In the genomic region with DNA sequence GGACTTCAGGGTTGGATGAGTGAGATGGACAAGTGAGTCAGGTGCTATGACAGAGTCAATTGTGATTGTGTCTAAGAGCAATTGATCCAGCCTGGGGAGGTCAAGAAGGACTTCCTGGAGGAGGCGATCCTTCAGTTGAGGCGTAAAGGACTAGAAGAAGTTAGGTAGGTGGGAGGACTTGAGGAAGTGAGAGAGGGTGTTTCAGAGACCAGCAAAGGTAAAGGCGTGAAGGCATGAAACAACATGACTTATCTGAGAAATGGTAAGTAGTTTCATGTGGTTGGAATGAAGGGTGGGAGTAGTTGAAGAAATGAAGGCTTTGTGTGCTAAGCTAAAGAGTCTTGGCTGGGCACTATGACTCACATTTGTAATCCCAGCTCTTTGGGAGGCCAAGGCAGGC, we compare ENCODE assay signal across 21 cellular contexts. TPM values are rescaled to one million over a fixed set of nuclear protein-coding genes. Genes with fewer than 3 reads are reported as not detected.
DNase-seq lines count a peak whose midpoint lies in the region; ATAC-seq and TF ChIP-seq lines count a peak whose summit lies in the region.
"Had no signal": no experiment of that assay in that cellular context is flagged by ENCODE, and none has a peak within 500 bp of the region (broad histone marks: within the 10 kb centered on the region; RNA-seq: fewer than 3 reads in every experiment).

No MANE protein-coding gene starts in this region.

- intact Hi-C loops in transverse colon (cut with DNase I; ENCODE audit: low total_unique reads) (no loop called here), esophagus muscularis mucosa (cut with DNase I) (no loop called here)

- H3K36me3 Mint-ChIP-seq in activated T-cell treated with anti-CD3 and anti-CD28 coated beads, Interleukin-2, amount 50 U/mL, for 72 hours (ENCODE audit: insufficient read depth in 2 of 2) = no peaks in the 10 kb centered on the region

- H3K36me3 ChIP-seq in MG63 (no peaks in the 10 kb centered on the region), transverse colon (no peaks in the 10 kb centered on the region), esophagus muscularis mucosa (no peaks in the 10 kb centered on the region)

- H3K27me3 ChIP-seq in MG63 (no peaks in the 10 kb centered on the region), transverse colon (no peaks in the 10 kb centered on the region), esophagus muscularis mucosa (no peaks in the 10 kb centered on the region)

- in situ Hi-C loops in transverse colon (cut with MboI; ENCODE audit: low pct_ligation_motif_present in 1 of 4, low pct_unique_long_range_greater_than_20kb in 1 of 4, low sequenced_read_pairs in 3 of 4) = no loop called here

- H3K4me3 Mint-ChIP-seq in activated T-cell treated with anti-CD3 and anti-CD28 coated beads, Interleukin-2, amount 50 U/mL, for 72 hours = no peak overlapping the region
- H3K4me3 Mint-ChIP-seq: nephron progenitor cell had no signal

- H3K4me3 ChIP-seq in MG63 (no peak overlapping the region), transverse colon (no peak overlapping the region), foreskin fibroblast (ENCODE audit: low read depth in 1 of 2, low read length in 2 of 2) (no peak overlapping the region), esophagus muscularis mucosa (no peak overlapping the region)

- peak; percentile 58 to 73 for ATAC-seq in activated T-cell treated with anti-CD3 and anti-CD28 coated beads, Interleukin-2, amount 50 U/mL, for 72 hours (replicated peaks in 1 of 2)
- ATAC-seq: left colon had no signal

- TF ChIP-seq CTCF in transverse colon (IDR thresholded peaks at IDR 0.05) (no peak), foreskin fibroblast (IDR thresholded peaks at IDR 0.05; ENCODE audit: low read depth, low read length) (no peak), esophagus muscularis mucosa (IDR thresholded peaks at IDR 0.05) (no peak)

- no peaks in the 10 kb centered on the region for H3K9me3 Mint-ChIP-seq in activated T-cell treated with anti-CD3 and anti-CD28 coated beads, Interleukin-2, amount 50 U/mL, for 72 hours
- H3K9me3 Mint-ChIP-seq: nephron progenitor cell had no signal

- TF ChIP-seq POLR2A in transverse colon (IDR thresholded peaks at IDR 0.05) (no peak), esophagus muscularis mucosa (IDR thresholded peaks at IDR 0.05; ENCODE audit: low read depth) (no peak)

- 82 to 94% methylated on average over 3 of the region's 3 CpGs for WGBS in transverse colon (ENCODE audit: low coverage in 1 of 2), 2 donors
- 86% methylated on average over 3 of the region's 3 CpGs for WGBS in esophagus muscularis mucosa

- H3K4me1 ChIP-seq in transverse colon (peaks cover 0 to 5% (median 0%) of the 10 kb centered on the region in 4 donors), esophagus muscularis mucosa (peaks cover 10 to 21% (median 12%) of the 10 kb centered on the region in 4 donors)

- H3K9me3 ChIP-seq in MG63 = no peaks in the 10 kb centered on the region
- H3K9me3 ChIP-seq in transverse colon = no peaks in the 10 kb centered on the region
- no peaks in the 10 kb centered on the region for H3K9me3 ChIP-seq in esophagus muscularis mucosa

- peak overlapping the region; percentile 52 for H3K27ac ChIP-seq in epithelial cell of prostate
- H3K27ac ChIP-seq in transverse colon = peak overlapping the region in 3 of 4 donors; percentile 34 to 58 (median 55)
- no peak overlapping the region for H3K27ac ChIP-seq in esophagus muscularis mucosa (replicated peaks in 1 of 4)
- H3K27ac ChIP-seq: KMS-11 had no signal

- TF ChIP-seq EP300 in transverse colon (IDR thresholded peaks at IDR 0.05; ENCODE audit: low read depth) (no peak), esophagus muscularis mucosa (IDR thresholded peaks at IDR 0.05) (no peak)

- no peak for DNase-seq in activated T-cell treated with anti-CD3 and anti-CD28 coated beads, Interleukin-2, amount 50 U/mL, for 72 hours
- DNase-seq in activated T-cell treated with anti-CD3 and anti-CD28 coated beads for 4 hours (no peak), MG63 (peak; percentile 45), epithelial cell of prostate (ENCODE audit: low read depth, low spot score) (peak; percentile 88), transverse colon (no peak), foreskin fibroblast (no peak), NCI-H1930 (lab: John Stamatoyannopoulos, UW) (no peak), esophagus muscularis mucosa (ENCODE audit: extremely low spot score) (no peak)
- DNase-seq: activated CD4-positive, CD25-positive, alpha-beta regulatory T cell treated with anti-CD3 and anti-CD28 coated beads, Interleukin-2, amount 50 U/mL, for 72 hours; activated CD8-positive, alpha-beta memory T cell treated with anti-CD3 and anti-CD28 coated beads, Interleukin-2, amount 50 U/mL, for 4 hours; C1 segment of cervical spinal cord; left colon; NCI-H1092; NCI-H510A treated with DMSO at 0.1 percent for 48 hours; nephron progenitor cell; T1000 had no signal

- no peak overlapping the region for H3K27ac Mint-ChIP-seq in activated T-cell treated with anti-CD3 and anti-CD28 coated beads, Interleukin-2, amount 50 U/mL, for 72 hours
- H3K27ac Mint-ChIP-seq: nephron progenitor cell had no signal

- peaks cover 29% of the 10 kb centered on the region for H3K4me1 Mint-ChIP-seq in activated T-cell treated with anti-CD3 and anti-CD28 coated beads, Interleukin-2, amount 50 U/mL, for 72 hours (ENCODE audit: low read depth)
- H3K4me1 Mint-ChIP-seq: nephron progenitor cell had no signal

- H3K27me3 Mint-ChIP-seq in activated T-cell treated with anti-CD3 and anti-CD28 coated beads, Interleukin-2, amount 50 U/mL, for 72 hours (ENCODE audit: low read depth) = no peaks in the 10 kb centered on the region

RNA-seq across cellular contexts. Expression of gene PPP1CC, which starts 48.9 kb away (rescaled TPM):
- total RNA-seq in activated T-cell treated with anti-CD3 and anti-CD28 coated beads, Interleukin-2, amount 50 U/mL, for 72 hours = 100 to 1,000 TPM; 302 to 332 TPM
- 118 and 155 TPM in 2 replicates for total RNA-seq in MG63 (2014; rRNA removed; shearing (Covaris generic); ENCODE audit: low replicate concordance)
- total RNA-seq in transverse colon (100 to 1,000 TPM; 156 to 759 (median 244) TPM), esophagus muscularis mucosa (100 to 1,000 TPM in 3 of 4 donors, 10 to 100 TPM in 1; 92.2 to 120 (median 101) TPM)

RNA-seq across cellular contexts. Expression of gene CCDC63, which starts 55.2 kb away (rescaled TPM):
- under 1 TPM in 1 of 2 donors, not detected in 1; 0.24 TPM for total RNA-seq in activated T-cell treated with anti-CD3 and anti-CD28 coated beads, Interleukin-2, amount 50 U/mL, for 72 hours
- not detected in 2 replicates for total RNA-seq in MG63 (2014; rRNA removed; shearing (Covaris generic); ENCODE audit: low replicate concordance)
- total RNA-seq in transverse colon = not detected
- total RNA-seq in esophagus muscularis mucosa = not detected
- total RNA-seq: dermis microvascular lymphatic vessel endothelial cell, left colon, posterior vena cava, skeletal muscle tissue, subcutaneous adipose tissue had no signal

Comparison
In these comparisons a context has a peak if more than half of its experiments do, and no peak if none do; other contexts are left out.
1. DNase-seq: peak in MG63 (single experiment) and epithelial cell of prostate (single experiment); none in activated T-cell treated with anti-CD3 and anti-CD28 coated beads, Interleukin-2, amount 50 U/mL, for 72 hours (0 of 2), activated T-cell treated with anti-CD3 and anti-CD28 coated beads for 4 hours (single experiment), transverse colon (single experiment), foreskin fibroblast (0 of 2), NCI-H1930 (0 of 2) and esophagus muscularis mucosa (single experiment).
2. H3K27ac ChIP-seq: peak in epithelial cell of prostate (single experiment) and transverse colon (3 of 4); none in esophagus muscularis mucosa (0 of 4).